Comparison of ENCODE assay signal across 8 cellular contexts in the genomic region with DNA sequence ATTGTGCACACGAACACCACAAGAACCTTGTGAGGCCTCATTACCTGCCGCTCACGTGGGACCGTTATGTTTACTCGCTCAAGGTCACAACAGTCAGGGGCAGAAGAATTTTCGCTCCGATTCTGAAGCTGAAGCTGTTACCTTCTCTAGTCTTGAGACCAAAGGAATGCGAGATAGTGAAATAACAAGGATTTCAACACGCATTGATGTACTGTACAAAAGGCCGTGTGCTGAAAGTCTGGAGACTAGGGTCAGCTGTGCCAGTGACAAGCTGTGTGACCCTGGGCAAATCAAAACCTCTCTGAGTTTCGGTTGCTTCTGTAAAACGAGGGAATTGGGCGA. TPM values are rescaled to one million over a fixed set of nuclear protein-coding genes. Genes with fewer than 3 reads are reported as not detected.
DNase-seq lines count a peak whose midpoint lies in the region; ATAC-seq and TF ChIP-seq lines count a peak whose summit lies in the region.

No MANE protein-coding gene starts in this region.

- peaks cover 15% of the 10 kb centered on the region for H3K36me3 Mint-ChIP-seq in activated T-cell treated with anti-CD3 and anti-CD28 coated beads, Interleukin-2, amount 50 U/mL, for 4 hours (ENCODE audit: insufficient read depth)

- TF ChIP-seq CTCF in fibroblast of villous mesenchyme (IDR thresholded peaks at IDR 0.05; ENCODE audit: insufficient read depth, low read depth, low read length): no peak

- H3K9me3 Mint-ChIP-seq in activated T-cell treated with anti-CD3 and anti-CD28 coated beads, Interleukin-2, amount 50 U/mL, for 4 hours: peaks cover 14% of the 10 kb centered on the region

- H3K4me3 Mint-ChIP-seq in activated T-cell treated with anti-CD3 and anti-CD28 coated beads, Interleukin-2, amount 50 U/mL, for 4 hours: peak overlapping the region; percentile 95

- H3K4me3 ChIP-seq in fibroblast of villous mesenchyme (ENCODE audit: low read depth, low read length): peak overlapping the region; percentile 70

- ATAC-seq in activated T-cell treated with anti-CD3 and anti-CD28 coated beads, Interleukin-2, amount 50 U/mL, for 4 hours: peak; percentile 25 to 42

- peak; percentile 48 for DNase-seq in activated gamma-delta T cell treated with Interleukin-2 at 50 U/mL for 16 hours
- no peak for DNase-seq in activated gamma-delta T cell (lab: John Stamatoyannopoulos, UW)
- peak; percentile 33 for DNase-seq in HuH-7.5 (ENCODE audit: low spot score)
- DNase-seq in activated T-cell treated with anti-CD3 and anti-CD28 coated beads, Interleukin-2, amount 50 U/mL, for 4 hours: peak; percentile 44
- DNase-seq in fibroblast of villous mesenchyme (ENCODE audit: low read depth): peak; percentile 55
- DNase-seq in renal cortical epithelial cell (ENCODE audit: low read depth): peak; percentile 62
- DNase-seq in globus pallidus (ENCODE audit: low spot score): no peak
- DNase-seq in NCI-H2081 treated with DMSO at 0.1 percent for 48 hours (lab: John Stamatoyannopoulos, UW): no peak

- no peaks in the 10 kb centered on the region for H3K27me3 Mint-ChIP-seq in activated T-cell treated with anti-CD3 and anti-CD28 coated beads, Interleukin-2, amount 50 U/mL, for 4 hours (ENCODE audit: low read depth)

- peaks cover 62% of the 10 kb centered on the region for H3K4me1 Mint-ChIP-seq in activated T-cell treated with anti-CD3 and anti-CD28 coated beads, Interleukin-2, amount 50 U/mL, for 4 hours (ENCODE audit: low read depth)

RNA-seq across cellular contexts. Expression of a gene that starts 0.6 kb away (rescaled TPM):
- 1 to 10 TPM; 6.8 to 8.6 (median 8.5) TPM for total RNA-seq in activated T-cell treated with anti-CD3 and anti-CD28 coated beads, Interleukin-2, amount 50 U/mL, for 4 hours
- 3.9 and 5.6 TPM in 2 replicates for total RNA-seq in fibroblast of villous mesenchyme
- total RNA-seq in renal cortical epithelial cell: 7.9 and 15.8 TPM in 2 replicates

Comparison
In these comparisons a context has a peak if more than half of its experiments do, and no peak if none do; other contexts are left out.
1. DNase-seq: peak in activated gamma-delta T cell treated with Interleukin-2 at 50 U/mL for 16 hours (single experiment), HuH-7.5 (single experiment), activated T-cell treated with anti-CD3 and anti-CD28 coated beads, Interleukin-2, amount 50 U/mL, for 4 hours (single experiment), fibroblast of villous mesenchyme (single experiment) and renal cortical epithelial cell (single experiment); none in activated gamma-delta T cell (single experiment), globus pallidus (single experiment) and NCI-H2081 treated with DMSO at 0.1 percent for 48 hours (single experiment).